8 cellular contexts compared by ENCODE assay signal in the genomic region with DNA sequence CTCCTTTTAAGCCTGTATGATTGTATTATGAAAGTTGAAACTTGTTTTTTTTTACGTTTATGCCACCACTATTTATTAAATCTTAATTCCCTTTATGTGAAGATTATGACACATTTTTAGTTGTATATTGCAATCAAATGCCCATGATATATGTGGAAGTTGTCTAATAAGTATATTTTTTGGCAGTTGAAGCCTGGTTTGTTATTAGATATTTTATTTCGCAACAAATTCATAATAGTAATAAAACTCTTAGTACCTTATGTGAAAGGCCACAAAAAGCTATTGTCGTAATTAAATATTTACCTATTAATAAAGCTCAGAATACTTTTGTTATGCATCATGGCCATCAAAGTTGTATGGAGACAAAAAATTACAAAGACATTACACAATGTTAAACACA.
"Had no signal": no experiment of that assay in that cellular context is flagged by ENCODE, and none has a peak within 500 bp of the region (broad histone marks: within the 10 kb centered on the region; RNA-seq: fewer than 3 reads in every experiment).

No MANE protein-coding gene starts in this region.

- ATAC-seq: GM12878 had no signal

- DNase-seq: GDM1, GF-D8 had no signal

- FAIRE-seq: G401.6, GM12878, GM12891, GM12892, GM18507, GM19239 had no signal

- H3K4me3 ChIP-seq: GM12878 had no signal
